22 cellular contexts compared by ENCODE assay signal in genomic region chr3:170486398-170486797, GRCh38.
"Had no signal": no experiment of that assay in that cellular context is flagged by ENCODE, and none has a peak within 500 bp of the region (broad histone marks: within the 10 kb centered on the region; RNA-seq: fewer than 3 reads in every experiment).

No MANE protein-coding gene starts in this region.

- H3K4me2 ChIP-seq: smooth muscle cell had no signal

- DNase-seq: effector CD8-positive, alpha-beta T cell; endodermal cell; foreskin fibroblast; gastrocnemius medialis; left lung; mesenchymal stem cell; mucosa of descending colon; naive B cell; stimulated activated CD4-positive, alpha-beta T cell treated with anti-CD3 and anti-CD28 coated beads, Interleukin-12 subunit alpha, Interleukin-12 subunit beta, amount 100 ng/mL, for 4 hours; stimulated activated CD4-positive, alpha-beta T cell treated with anti-CD3 and anti-CD28 coated beads, Interleukin-1b, Interleukin-23, amount 100 ng/mL, for 48 hours; stimulated activated CD4-positive, alpha-beta T cell treated with anti-CD3 and anti-CD28 coated beads, Interleukin-4, amount 100 ng/mL, for 1 hour; stimulated activated CD8-positive, alpha-beta memory T cell treated with anti-CD3 and anti-CD28 coated beads, Interleukin-4, amount 100 ng/mL, for 48 hours; stimulated activated naive CD4-positive, alpha-beta T cell; stimulated activated naive CD8-positive, alpha-beta T cell treated with anti-CD3 and anti-CD28 coated beads, Interleukin-15, amount 100 ng/mL, for 72 hours; testis; tibial artery had no signal

- H3K9ac ChIP-seq: parathyroid adenoma had no signal

- H3K27me3 ChIP-seq: gastrocnemius medialis, left lung, testis had no signal

- ATAC-seq: esophagus mucosa; gastrocnemius medialis; left lung; mucosa of descending colon; natural killer cell treated with Interleukin-12 subunit alpha and Interleukin-12 subunit beta and Interleukin-15 and Interleukin-18, amount 100 ng/mL, for 72 hours; sciatic nerve; stimulated activated naive CD8-positive, alpha-beta T cell treated with anti-CD3 and anti-CD28 coated beads, Interleukin-15, amount 100 ng/mL, for 72 hours had no signal

- H3K36me3 ChIP-seq: gastrocnemius medialis, left lung, tibial artery had no signal

- H3K4me3 ChIP-seq: gastrocnemius medialis, left lung, mucosa of descending colon, smooth muscle cell, testis, tibial artery had no signal

- H3K4me1 ChIP-seq: gastrocnemius medialis, left lung, parathyroid adenoma had no signal

- H3K27ac ChIP-seq: epithelial cell of prostate, gastrocnemius medialis, left lung, parathyroid adenoma, testis, tibial artery had no signal

- H3K9me3 ChIP-seq: gastrocnemius medialis, left lung, mucosa of descending colon, testis, tibial artery had no signal

- H2AFZ ChIP-seq: parathyroid adenoma had no signal
